Comparison of ENCODE assay signal across 24 cellular contexts in the genomic region with DNA sequence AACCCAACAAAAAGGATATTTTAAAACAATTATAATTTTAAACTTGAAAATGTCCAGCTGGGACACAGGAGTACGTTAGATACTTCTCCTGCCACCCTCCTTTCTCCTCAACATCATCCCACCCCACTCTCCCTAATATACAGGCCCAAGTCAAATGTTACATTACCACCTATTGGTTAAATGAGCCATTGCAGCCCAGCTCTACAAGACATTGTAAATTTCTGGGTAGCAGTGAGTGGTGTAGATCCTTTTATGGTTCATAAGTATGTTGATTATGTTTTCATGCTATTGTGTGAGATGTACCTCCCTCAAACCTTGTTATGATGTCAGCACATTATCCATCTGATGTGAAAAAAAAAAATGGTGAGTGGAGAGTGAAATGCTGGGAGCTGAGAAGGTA.
DNase-seq lines count a peak whose midpoint lies in the region; FAIRE-seq and TF ChIP-seq lines count a peak whose summit lies in the region.
"Had no signal": no experiment of that assay in that cellular context is flagged by ENCODE, and none has a peak within 500 bp of the region (broad histone marks: within the 10 kb centered on the region; RNA-seq: fewer than 3 reads in every experiment).

No MANE protein-coding gene starts in this region.

- intact Hi-C loops in endothelial cell of umbilical vein (cut with micrococcal nuclease) = no loop called here

- TF ChIP-seq CTCF in Loucy (conservative IDR thresholded peaks at IDR 0.05; ENCODE audit: low read length) = peak; percentile 22
- TF ChIP-seq CTCF in endothelial cell of umbilical vein (IDR thresholded peaks at IDR 0.05; ENCODE audit: extremely low read depth in 1 of 2, insufficient read depth in 1 of 2, low read depth in 1 of 2, low read length in 2 of 2) = no peak
- peak; percentile 41 for TF ChIP-seq CTCF in type B pancreatic cell (conservative IDR thresholded peaks at IDR 0.05)
- no peak for TF ChIP-seq CTCF in osteoblast (IDR thresholded peaks at IDR 0.05; ENCODE audit: extremely low read depth, low read depth, low read length)

- H3K4me3 ChIP-seq in Loucy (ENCODE audit: low read length, poor library complexity, severe bottlenecking) (no peak overlapping the region), endothelial cell of umbilical vein (replicated peaks in 1 of 3; ENCODE audit: insufficient read depth in 1 of 3, low read depth in 1 of 3, low read length in 3 of 3) (no peak overlapping the region), osteoblast (ENCODE audit: insufficient read depth, low read length) (no peak overlapping the region)
- H3K4me3 ChIP-seq: BLaER1 treated with 17β-estradiol and CSF1 and Interleukin-3, amounts not matched to agents 10 nM and 100 nM; SJSA1 had no signal

- H3F3A ChIP-seq in Loucy (ENCODE audit: low read depth) = no peaks in the 10 kb centered on the region

- no peaks in the 10 kb centered on the region for H4K20me1 ChIP-seq in Loucy (ENCODE audit: insufficient read depth, low read length, poor library complexity, severe bottlenecking)
- no peaks in the 10 kb centered on the region for H4K20me1 ChIP-seq in endothelial cell of umbilical vein (replicated peaks; ENCODE audit: control insufficient read depth, extremely low read depth, insufficient read depth, low read length)
- no peaks in the 10 kb centered on the region for H4K20me1 ChIP-seq in osteoblast (ENCODE audit: insufficient read depth, low read length)
- H4K20me1 ChIP-seq: BLaER1 treated with 17β-estradiol and CSF1 and Interleukin-3, amounts not matched to agents 10 nM and 100 nM had no signal

- H3K4me1 ChIP-seq in Loucy (ENCODE audit: insufficient read depth, low read length, poor library complexity, severe bottlenecking) (peaks cover 25% of the 10 kb centered on the region), endothelial cell of umbilical vein (ENCODE audit: control insufficient read depth, extremely low read depth, insufficient read depth, low read length) (no peaks in the 10 kb centered on the region), osteoblast (ENCODE audit: insufficient read depth, low read length) (peaks cover 14% of the 10 kb centered on the region)

- H2AFZ ChIP-seq in Loucy (ENCODE audit: low read length) (no peak overlapping the region), endothelial cell of umbilical vein (ENCODE audit: low read depth, low read length) (no peak overlapping the region), osteoblast (ENCODE audit: low read length) (no peak overlapping the region)

- H3K36me3 Mint-ChIP-seq in type B pancreatic cell = no peaks in the 10 kb centered on the region
- H3K36me3 Mint-ChIP-seq: IgD-negative memory B cell had no signal

- H3K79me2 ChIP-seq in Loucy (ENCODE audit: insufficient read depth, low read length) = no peaks in the 10 kb centered on the region
- no peaks in the 10 kb centered on the region for H3K79me2 ChIP-seq in endothelial cell of umbilical vein (ENCODE audit: control insufficient read depth, insufficient read depth, low read length)
- H3K79me2 ChIP-seq in osteoblast (ENCODE audit: insufficient read depth, low read length) = no peaks in the 10 kb centered on the region

- H3K27ac ChIP-seq in endothelial cell of umbilical vein (ENCODE audit: insufficient read depth, low read depth, low read length) (no peak overlapping the region), osteoblast (ENCODE audit: low read depth, low read length) (no peak overlapping the region)
- H3K27ac ChIP-seq: BLaER1 treated with 17β-estradiol and CSF1 and Interleukin-3, amounts not matched to agents 10 nM and 100 nM; SJSA1 had no signal

- H3K27ac Mint-ChIP-seq in type B pancreatic cell = no peak overlapping the region

- H3K9me1 ChIP-seq in endothelial cell of umbilical vein (replicated peaks; ENCODE audit: control insufficient read depth, extremely low read depth, insufficient read depth, low read length) = no peaks in the 10 kb centered on the region

- no peak for TF ChIP-seq POLR2A in endothelial cell of umbilical vein (IDR thresholded peaks at IDR 0.05; ENCODE audit: low read depth, low read length)

- DNase-seq in GM19239 (ENCODE audit: insufficient read length, low spot score) (no peak), endothelial cell of umbilical vein (ENCODE audit: low read depth, low spot score) (no peak), type B pancreatic cell (ENCODE audit: extremely low spot score, unreplicated experiment) (no peak), AG20443 (ENCODE audit: low spot score) (no peak), KG1 (lab: John Stamatoyannopoulos, UW) (no peak), osteoblast (ENCODE audit: insufficient read length, low spot score, missing footprints) (no peak)
- DNase-seq: ACHN; Caco-2; CD4-positive, alpha-beta memory T cell; DMS 273 treated with DMSO at 0.1 percent for 48 hours; MM.1S; NCI-H1048; NCI-H1417 treated with DMSO at 0.1 percent for 48 hours; NCI-H2029; NCI-H2227 treated with DMSO at 0.1 percent for 48 hours; NCI-H510A treated with DMSO at 0.1 percent for 48 hours; NCI-H774 had no signal

- H3K27me3 Mint-ChIP-seq in type B pancreatic cell = no peaks in the 10 kb centered on the region
- H3K27me3 Mint-ChIP-seq: CD4-positive, alpha-beta memory T cell had no signal

- H3K4me1 Mint-ChIP-seq in type B pancreatic cell (ENCODE audit: unreplicated experiment) = peaks cover 11% of the 10 kb centered on the region

- H3K9me3 ChIP-seq in Loucy (ENCODE audit: insufficient read depth, low read depth, low read length) = no peaks in the 10 kb centered on the region
- H3K9me3 ChIP-seq in endothelial cell of umbilical vein (replicated peaks; ENCODE audit: control insufficient read depth, insufficient read depth, low read length) = no peaks in the 10 kb centered on the region
- H3K9me3 ChIP-seq in osteoblast (ENCODE audit: low read depth, low read length) = peaks cover 3% of the 10 kb centered on the region
- H3K9me3 ChIP-seq: Caco-2, SJSA1 had no signal

- H3K9ac ChIP-seq in Loucy (ENCODE audit: low read depth, low read length, poor library complexity, severe bottlenecking) (no peak overlapping the region), endothelial cell of umbilical vein (replicated peaks; ENCODE audit: extremely low read depth, insufficient read depth, low read length) (no peak overlapping the region)
- H3K9ac ChIP-seq: BLaER1 treated with 17β-estradiol and CSF1 and Interleukin-3, amounts not matched to agents 10 nM and 100 nM had no signal

- H3K9me3 Mint-ChIP-seq in type B pancreatic cell = no peaks in the 10 kb centered on the region

- H3K4me2 ChIP-seq in Loucy (ENCODE audit: low read depth, low read length, poor library complexity, severe bottlenecking) = no peak overlapping the region
- H3K4me2 ChIP-seq in endothelial cell of umbilical vein (ENCODE audit: insufficient read depth, low read length) = no peak overlapping the region
- H3K4me2 ChIP-seq in osteoblast (ENCODE audit: insufficient read depth, low read length) = no peak overlapping the region
- H3K4me2 ChIP-seq: BLaER1 treated with 17β-estradiol and CSF1 and Interleukin-3, amounts not matched to agents 10 nM and 100 nM had no signal

- CTCF ChIA-PET in endothelial cell of umbilical vein (lab: Charles Lee) = interaction anchor here (1.4 kb wide), 1 partner anchor 15 kb away, joined by 3 read pairs; no protein-coding TSS in a partner anchor

- no peak overlapping the region for H3K4me3 Mint-ChIP-seq in type B pancreatic cell
- H3K4me3 Mint-ChIP-seq: CD4-positive, alpha-beta memory T cell; IgD-negative memory B cell had no signal

- peak; percentile 65 for FAIRE-seq in GM19239 (lab: Jason Lieb, UNC)
- peak; percentile 43 for FAIRE-seq in endothelial cell of umbilical vein (lab: Jason Lieb, UNC)
- FAIRE-seq: G401.6, H1, RCC 7860 had no signal

- H3K36me3 ChIP-seq in Loucy (ENCODE audit: insufficient read depth, low read length) (no peaks in the 10 kb centered on the region), endothelial cell of umbilical vein (ENCODE audit: control insufficient read depth in 2 of 2, extremely low read depth in 1 of 2, insufficient read depth in 2 of 2, low read length in 2 of 2) (no peaks in the 10 kb centered on the region), osteoblast (ENCODE audit: insufficient read depth, low read length) (no peaks in the 10 kb centered on the region)
- H3K36me3 ChIP-seq: BLaER1 treated with 17β-estradiol and CSF1 and Interleukin-3, amounts not matched to agents 10 nM and 100 nM; SJSA1 had no signal

- no peaks in the 10 kb centered on the region for H3K27me3 ChIP-seq in Loucy (ENCODE audit: insufficient read depth, low read length, poor library complexity, severe bottlenecking)
- H3K27me3 ChIP-seq in endothelial cell of umbilical vein (ENCODE audit: control insufficient read depth in 2 of 2, insufficient read depth in 2 of 2, low read length in 2 of 2) = no peaks in the 10 kb centered on the region
- peaks cover 18% of the 10 kb centered on the region for H3K27me3 ChIP-seq in osteoblast (ENCODE audit: insufficient read depth, low read length)
- H3K27me3 ChIP-seq: SJSA1 had no signal

- POLR2A ChIA-PET in endothelial cell of umbilical vein (lab: Charles Lee) = no interaction called here

- dilution Hi-C loops in endothelial cell of umbilical vein (cut with MboI; ENCODE audit: extremely low pct_ligation_motif_present, low sequenced_read_pairs) = no loop called here

- no peaks in the 10 kb centered on the region for H3K9me2 ChIP-seq in Loucy (replicated peaks; ENCODE audit: low read depth, low read length)

- BruUV-seq in endothelial cell of umbilical vein (replicated peaks; lab: Mats Ljungman, UMichigan) = no TSS peak

TF ChIP-seq in endothelial cell of umbilical vein, 7 proteins besides CTCF, POLR2A, EP300 and RAD21:
- TF ChIP-seq POLR2AphosphoS5 (IDR thresholded peaks at IDR 0.05; ENCODE audit: insufficient read depth, low read depth, low read length) (no peak), EZH2 (IDR thresholded peaks at IDR 0.05; ENCODE audit: borderline replicate concordance, low read depth, low read length, severe bottlenecking) (no peak)

Comparison
In these comparisons a context has a peak if more than half of its experiments do, and no peak if none do; other contexts are left out.
1. CTCF ChIP-seq: peak in Loucy (single experiment) and type B pancreatic cell (single experiment); none in endothelial cell of umbilical vein (0 of 2) and osteoblast (single experiment).